ENCODE assay signal across 18 cellular contexts in genomic region chr16:31445931-31446330, GRCh38. TPM values are rescaled to one million over a fixed set of nuclear protein-coding genes. Genes with fewer than 3 reads are reported as not detected.
"Had no signal": no experiment of that assay in that cellular context is flagged by ENCODE, and none has a peak within 500 bp of the region (broad histone marks: within the 10 kb centered on the region; RNA-seq: fewer than 3 reads in every experiment).

No MANE protein-coding gene starts in this region.

RNA-seq across cellular contexts. Expression of gene ZNF843, which starts 3.3 kb away (rescaled TPM):
- total RNA-seq: activated CD8-positive, alpha-beta T cell treated with anti-CD3 and anti-CD28 coated beads for 36 hours had no signal

RNA-seq across cellular contexts. Expression of gene COX6A2, which starts 17.8 kb away (rescaled TPM):
- total RNA-seq: activated B cell treated with CpG ODN at 0.5 μM for 24 hours; activated CD4-positive, alpha-beta memory T cell treated with anti-CD3 and anti-CD28 coated beads for 36 hours; activated CD4-positive, alpha-beta T cell treated with anti-CD3 and anti-CD28 coated beads, Interleukin-2, amount 10 ng/mL, durations not matched to agents 24 days and 14 days; activated CD8-positive, alpha-beta memory T cell treated with anti-CD3 and anti-CD28 coated beads for 36 hours; activated CD8-positive, alpha-beta T cell treated with anti-CD3 and anti-CD28 coated beads for 36 hours; activated naive CD4-positive, alpha-beta T cell treated with anti-CD3 and anti-CD28 coated beads for 36 hours; activated naive CD4-positive, alpha-beta T cell treated with anti-CD3 and anti-CD28 coated beads, Interleukin-2, amount 50 U/mL, for 72 hours; activated naive CD8-positive, alpha-beta T cell treated with anti-CD3 and anti-CD28 coated beads for 36 hours; activated T-cell treated with anti-CD3 and anti-CD28 coated beads, Interleukin-2, amount 50 U/mL, for 4 hours; activated T-cell treated with anti-CD3 and anti-CD28 coated beads, Interleukin-2, amount 50 U/mL, for 72 hours; activated T-helper 1 cell treated with anti-CD3 and anti-CD28 coated beads, Interleukin-12 subunit alpha, Interleukin-12 subunit beta, Interleukin-2, Interleukin-4 antibody, amounts not matched to agents 30 ng/mL and 10 ng/mL and 1 ng/mL, durations not matched to agents 14 hours and 24 hours and 36 hours; activated T-helper 2 cell treated with anti-CD3 and anti-CD28 coated beads, Interferon-gamma antibody, Interleukin-2, Interleukin-4, amounts not matched to agents 10 μg/mL and 5 μg/mL and 100 μg/mL, durations not matched to agents 14 hours and 24 hours and 36 hours; adrenal gland; astrocyte; body of pancreas; breast epithelium; cerebellum had no signal

RNA-seq across cellular contexts. Expression of gene SLC5A2, which starts 37.0 kb away (rescaled TPM):
- total RNA-seq: activated B cell treated with CpG ODN at 0.5 μM for 24 hours; activated CD4-positive, alpha-beta T cell treated with anti-CD3 and anti-CD28 coated beads, Interleukin-2, amount 10 ng/mL, durations not matched to agents 24 days and 14 days; activated CD8-positive, alpha-beta memory T cell treated with anti-CD3 and anti-CD28 coated beads for 36 hours; activated CD8-positive, alpha-beta T cell treated with anti-CD3 and anti-CD28 coated beads for 36 hours; activated naive CD4-positive, alpha-beta T cell treated with anti-CD3 and anti-CD28 coated beads for 36 hours; activated T-cell treated with anti-CD3 and anti-CD28 coated beads, Interleukin-2, amount 50 U/mL, for 4 hours; activated T-cell treated with anti-CD3 and anti-CD28 coated beads, Interleukin-2, amount 50 U/mL, for 72 hours; activated T-helper 1 cell treated with anti-CD3 and anti-CD28 coated beads, Interleukin-12 subunit alpha, Interleukin-12 subunit beta, Interleukin-2, Interleukin-4 antibody, amounts not matched to agents 30 ng/mL and 10 ng/mL and 1 ng/mL, durations not matched to agents 14 hours and 24 hours and 36 hours; activated T-helper 2 cell treated with anti-CD3 and anti-CD28 coated beads, Interferon-gamma antibody, Interleukin-2, Interleukin-4, amounts not matched to agents 10 μg/mL and 5 μg/mL and 100 μg/mL, durations not matched to agents 14 hours and 24 hours and 36 hours; astrocyte; cardiac septum had no signal
